28 cellular contexts compared by ENCODE assay signal in genomic region chr21:33584455-33584854, GRCh38.
"Had no signal": no experiment of that assay in that cellular context is flagged by ENCODE, and none has a peak within 500 bp of the region (broad histone marks: within the 10 kb centered on the region; RNA-seq: fewer than 3 reads in every experiment).

No MANE protein-coding gene starts in this region.

- H3K27ac ChIP-seq: brain microvascular endothelial cell, coronary artery, dorsolateral prefrontal cortex, foreskin keratinocyte, gastrocnemius medialis, heart left ventricle had no signal

- FAIRE-seq: astrocyte, bronchial epithelial cell had no signal

- DNase-seq: activated CD4-positive, alpha-beta memory T cell treated with anti-CD3 and anti-CD28 coated beads, Interleukin-2, amount 10 ng/mL, durations not matched to agents 7 days and 5 days; activated CD4-positive, alpha-beta T cell treated with anti-CD3 and anti-CD28 coated beads for 1 hour; activated CD4-positive, alpha-beta T cell treated with anti-CD3 and anti-CD28 coated beads for 4 hours; activated CD4-positive, alpha-beta T cell treated with anti-CD3 and anti-CD28 coated beads, Interleukin-2, amount 10 ng/mL, durations not matched to agents 7 days and 5 days; activated CD4-positive, alpha-beta T cell treated with anti-CD3 and anti-CD28 coated beads, Interleukin-2, amount 50 U/mL, for 4 hours; activated CD8-positive, alpha-beta memory T cell treated with anti-CD3 and anti-CD28 coated beads, Interleukin-2, amount 50 U/mL, for 48 hours; activated gamma-delta T cell; activated naive CD4-positive, alpha-beta T cell; activated naive CD4-positive, alpha-beta T cell treated with anti-CD3 and anti-CD28 coated beads, Interleukin-2, amount 10 ng/mL, durations not matched to agents 7 days and 5 days; activated naive CD8-positive, alpha-beta T cell treated with anti-CD3 and anti-CD28 coated beads, Interleukin-2, amount 10 ng/mL, durations not matched to agents 7 days and 5 days; activated T-cell treated with anti-CD3 and anti-CD28 coated beads for 4 hours; activated T-cell treated with anti-CD3 and anti-CD28 coated beads, Interleukin-2, amount 50 U/mL, for 24 hours; activated T-cell treated with anti-CD3 and anti-CD28 coated beads, Interleukin-2, amount 50 U/mL, for 72 hours; brain microvascular endothelial cell; dorsolateral prefrontal cortex; effector memory CD4-positive, alpha-beta T cell; endodermal cell; foreskin keratinocyte; gastrocnemius medialis; glutamatergic neuron; heart left ventricle; T-cell had no signal

- H3K27me3 ChIP-seq: brain microvascular endothelial cell, dorsolateral prefrontal cortex, foreskin keratinocyte, gastrocnemius medialis, heart left ventricle had no signal

- ATAC-seq: activated naive CD4-positive, alpha-beta T cell treated with anti-CD3 and anti-CD28 coated beads, Interleukin-2, amount 50 U/mL, for 72 hours; activated T-cell treated with anti-CD3 and anti-CD28 coated beads, Interleukin-2, amount 50 U/mL, for 72 hours; esophagus mucosa; foreskin keratinocyte; gastrocnemius medialis; heart left ventricle; T-cell; WTC11 had no signal

- H3K4me3 ChIP-seq: coronary artery, dorsolateral prefrontal cortex, gastrocnemius medialis, heart left ventricle had no signal

- H3K36me3 ChIP-seq: gastrocnemius medialis had no signal

- H3K9me3 ChIP-seq: gastrocnemius medialis, heart left ventricle had no signal
